Comparison of ENCODE assay signal across 15 cellular contexts in the genomic region with DNA sequence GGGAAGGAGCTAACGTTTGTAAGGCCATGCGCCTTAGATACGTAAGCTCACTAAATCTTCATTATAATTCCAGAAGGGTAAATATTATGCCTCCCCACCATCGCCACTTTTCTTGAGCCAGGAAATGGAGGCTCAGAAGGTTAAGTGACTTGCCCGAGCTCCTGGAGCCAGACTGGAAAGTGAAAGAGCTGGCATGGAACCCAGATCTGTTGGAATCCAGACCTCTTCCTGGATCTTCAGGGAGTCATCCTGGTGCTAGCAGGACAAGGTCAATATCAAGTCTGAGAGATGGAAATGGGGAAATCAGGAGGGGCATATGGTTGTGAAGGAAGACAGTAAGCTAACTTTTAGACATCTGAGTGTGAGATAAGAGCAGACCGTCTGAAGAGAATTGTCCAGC.
"Had no signal": no experiment of that assay in that cellular context is flagged by ENCODE, and none has a peak within 500 bp of the region (broad histone marks: within the 10 kb centered on the region; RNA-seq: fewer than 3 reads in every experiment).

No MANE protein-coding gene starts in this region.

- DNase-seq: activated CD4-positive, alpha-beta T cell treated with anti-CD3 and anti-CD28 coated beads, Interleukin-2, amount 50 U/mL, for 1 hour; activated CD8-positive, alpha-beta memory T cell treated with anti-CD3 and anti-CD28 coated beads for 24 hours; activated gamma-delta T cell treated with Interleukin-2 at 50 U/mL for 16 hours; endodermal cell; erythroblast; foreskin keratinocyte; head of caudate nucleus; midbrain; ovary; T-helper 9 cell; thyroid gland had no signal

- H3K27ac ChIP-seq: foreskin keratinocyte, neural progenitor cell, ovary, thyroid gland had no signal

- H3K4me3 ChIP-seq: lung, neural progenitor cell, ovary, thyroid gland had no signal

- H3K4me1 ChIP-seq: neural progenitor cell, thyroid gland had no signal

- ATAC-seq: activated CD4-positive, CD25-positive, alpha-beta regulatory T cell treated with anti-CD3 and anti-CD28 coated beads, Interleukin-2, amount 50 U/mL, for 24 hours; foreskin keratinocyte; stimulated activated memory B cell treated with anti-CD40 and anti-IgM and Interleukin-4, amounts not matched to agents 10 μg/mL and 1 μg/mL and 100 μg/mL, for 72 hours had no signal

- H3K36me3 ChIP-seq: neural progenitor cell, ovary, thyroid gland had no signal

- H3K27me3 ChIP-seq: foreskin keratinocyte, ovary, thyroid gland had no signal
